In the genomic region with DNA sequence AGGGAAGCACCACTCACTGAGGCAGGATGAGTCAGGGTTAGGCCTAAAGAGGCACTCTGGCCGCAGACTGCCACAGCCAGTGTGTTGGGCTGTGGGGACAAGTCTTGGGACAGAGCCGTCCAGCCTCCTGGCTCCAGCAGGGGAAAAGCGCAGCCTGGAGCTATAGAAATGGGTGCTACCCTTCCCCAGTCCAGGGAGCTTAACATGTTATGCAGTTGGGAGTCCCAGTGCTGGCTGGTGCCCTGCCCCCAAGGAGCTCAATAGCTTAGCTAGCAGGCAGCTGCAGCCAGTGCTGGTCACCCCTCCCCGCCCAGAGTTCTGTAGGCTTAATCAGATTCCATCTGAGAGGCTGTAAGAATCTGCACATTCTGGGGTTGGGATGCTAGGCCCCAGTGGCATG, we compare ENCODE assay signal across 29 cellular contexts.
"Had no signal": no experiment of that assay in that cellular context is flagged by ENCODE, and none has a peak within 500 bp of the region (broad histone marks: within the 10 kb centered on the region; RNA-seq: fewer than 3 reads in every experiment).

No MANE protein-coding gene starts in this region.

- H3K27me3 Mint-ChIP-seq: activated CD4-positive, alpha-beta memory T cell treated with anti-CD3 and anti-CD28 coated beads for 36 hours; activated CD4-positive, alpha-beta T cell treated with anti-CD3 and anti-CD28 coated beads, Interleukin-2, amount 10 ng/mL, durations not matched to agents 24 days and 14 days had no signal

- ATAC-seq: foreskin keratinocyte, heart right ventricle, mucosa of descending colon, sciatic nerve had no signal

- H3K27ac ChIP-seq: brain microvascular endothelial cell, esophagus muscularis mucosa, foreskin keratinocyte, heart right ventricle, left ventricle myocardium inferior, ovary, prostate gland, suprapubic skin, transverse colon, VCaP had no signal

- H3K36me3 ChIP-seq: brain microvascular endothelial cell, esophagus muscularis mucosa, heart right ventricle, left ventricle myocardium inferior, ovary, prostate gland, suprapubic skin, transverse colon had no signal

- H3K27me3 ChIP-seq: brain microvascular endothelial cell, esophagus muscularis mucosa, foreskin keratinocyte, heart right ventricle, ovary, suprapubic skin, transverse colon had no signal

- H3K4me1 ChIP-seq: esophagus muscularis mucosa, foreskin keratinocyte, heart right ventricle, left ventricle myocardium inferior, prostate gland, suprapubic skin, transverse colon had no signal

- H3K4me2 ChIP-seq: smooth muscle cell had no signal

- H3K27ac Mint-ChIP-seq: activated CD4-positive, alpha-beta memory T cell treated with anti-CD3 and anti-CD28 coated beads for 36 hours; activated CD4-positive, alpha-beta T cell treated with anti-CD3 and anti-CD28 coated beads, Interleukin-2, amount 10 ng/mL, durations not matched to agents 24 days and 14 days; activated T-helper 1 cell treated with anti-CD3 and anti-CD28 coated beads, Interleukin-12 subunit alpha, Interleukin-12 subunit beta, Interleukin-2, Interleukin-4 antibody, amounts not matched to agents 30 ng/mL and 10 ng/mL and 1 ng/mL, durations not matched to agents 14 hours and 24 hours and 36 hours; nephron; T-helper 2 cell treated with Interferon-gamma antibody and Interleukin-4, amounts not matched to agents 5 μg/mL and 100 μg/mL, for 36 hours had no signal

- H3K4me3 ChIP-seq: esophagus muscularis mucosa, heart right ventricle, left ventricle myocardium inferior, mucosa of descending colon, ovary, prostate gland, smooth muscle cell, suprapubic skin, transverse colon had no signal

- H3K9me3 ChIP-seq: ovary, prostate gland had no signal

- DNase-seq: activated CD4-positive, alpha-beta memory T cell treated with anti-CD3 and anti-CD28 coated beads for 36 hours; activated CD4-positive, alpha-beta T cell treated with anti-CD3 and anti-CD28 coated beads, Interleukin-2, amount 10 ng/mL, durations not matched to agents 24 days and 14 days; activated CD4-positive, CD25-positive, alpha-beta regulatory T cell treated with anti-CD3 and anti-CD28 coated beads, Interleukin-2, amount 50 U/mL, for 72 hours; activated CD8-positive, alpha-beta memory T cell treated with anti-CD3 and anti-CD28 coated beads, Interleukin-2, amount 50 U/mL, for 4 hours; activated effector memory CD4-positive, alpha-beta T cell treated with anti-CD3 and anti-CD28 coated beads, Interleukin-2, amount 50 U/mL, for 16 hours; activated naive CD4-positive, alpha-beta T cell treated with anti-CD3 and anti-CD28 coated beads, Interleukin-2, amount 50 U/mL, for 16 hours; activated T-cell treated with anti-CD3 and anti-CD28 coated beads, Interleukin-2, amount 50 U/mL, for 1 hour; amniotic stem cell; brain microvascular endothelial cell; caudate nucleus; foreskin keratinocyte; left ventricle myocardium inferior; mucosa of descending colon; ovary; retina; stimulated activated CD4-positive, alpha-beta T cell treated with anti-CD3 and anti-CD28 coated beads, Interleukin-15, amount 100 ng/mL, for 24 hours; stimulated activated naive CD4-positive, alpha-beta T cell; T-helper 1 cell; transverse colon had no signal

- H3K4me1 Mint-ChIP-seq: activated CD4-positive, alpha-beta T cell treated with anti-CD3 and anti-CD28 coated beads, Interleukin-2, amount 10 ng/mL, durations not matched to agents 24 days and 14 days; nephron had no signal

- H3K4me3 Mint-ChIP-seq: activated CD4-positive, alpha-beta memory T cell treated with anti-CD3 and anti-CD28 coated beads for 36 hours; activated CD4-positive, alpha-beta T cell treated with anti-CD3 and anti-CD28 coated beads, Interleukin-2, amount 10 ng/mL, durations not matched to agents 24 days and 14 days; activated T-helper 1 cell treated with anti-CD3 and anti-CD28 coated beads, Interleukin-12 subunit alpha, Interleukin-12 subunit beta, Interleukin-2, Interleukin-4 antibody, amounts not matched to agents 30 ng/mL and 10 ng/mL and 1 ng/mL, durations not matched to agents 14 hours and 24 hours and 36 hours; nephron; T-helper 2 cell treated with Interferon-gamma antibody and Interleukin-4, amounts not matched to agents 5 μg/mL and 100 μg/mL, for 36 hours had no signal
